1 cellular context compared by ENCODE assay signal in genomic region chr3:71583569-71584215, GRCh38.
A peak's percentile ranks its signal among the peaks of the same experiment; 100 is the strongest.
TF ChIP-seq lines count a peak whose summit lies in the region.

TSS of gene FOXP1 (minus strand) at chr3:71583728. CDS start at chr3:71198381, 385,347 bp downstream.

TF ChIP-seq in HepG2, 621 proteins besides CTCF, POLR2A, EP300 and RAD21 (continued from another document and continues in another):
- TF ChIP-seq ZNF503 (CRISPR knock-in tag; IDR thresholded peaks at IDR 0.05) (0 out of 2 replicates have a peak, but pooled peaks have one; percentile 30), ARID2 (CRISPR knock-in tag; IDR thresholded peaks at IDR 0.05; ENCODE audit: borderline replicate concordance) (no peak), ZNF572 (CRISPR knock-in tag; IDR thresholded peaks at IDR 0.05) (no peak), ZNF639 (CRISPR knock-in tag; conservative IDR thresholded peaks at IDR 0.05) (no peak), ZNF10 (CRISPR knock-in tag; IDR thresholded peaks at IDR 0.05; ENCODE audit: borderline replicate concordance, low read depth) (no peak), RXRB (CRISPR knock-in tag; IDR thresholded peaks at IDR 0.05; ENCODE audit: borderline replicate concordance) (no peak), KLF12 (CRISPR knock-in tag; IDR thresholded peaks at IDR 0.05; ENCODE audit: borderline replicate concordance) (0 out of 2 replicates have a peak, but pooled peaks have one; percentile 24), MAFK (conservative IDR thresholded peaks at IDR 0.05 in 1 of 2, IDR thresholded peaks at IDR 0.05 in 1 of 2; ENCODE audit: low read length in 2 of 2) (no peak), TAF15 (IDR thresholded peaks at IDR 0.05; ENCODE audit: low read depth, low read length, poor library complexity, severe bottlenecking) (peak; percentile 47), BCL6 (CRISPR knock-in tag; IDR thresholded peaks at IDR 0.05) (no peak), SIN3A (IDR thresholded peaks at IDR 0.05; ENCODE audit: borderline replicate concordance, low read depth, low read length) (no peak), CENPBD1 (CRISPR knock-in tag; IDR thresholded peaks at IDR 0.05; ENCODE audit: borderline replicate concordance, low read depth) (no peak), MXD4 (CRISPR knock-in tag; IDR thresholded peaks at IDR 0.05) (no peak), ZNF20 (CRISPR knock-in tag; IDR thresholded peaks at IDR 0.05) (no peak), PCBP1 (IDR thresholded peaks at IDR 0.05; ENCODE audit: borderline replicate concordance, low read depth, low read length) (no peak), ZNF7 (CRISPR knock-in tag; IDR thresholded peaks at IDR 0.05) (no peak), GMEB1 (CRISPR knock-in tag; IDR thresholded peaks at IDR 0.05; ENCODE audit: borderline replicate concordance) (no peak), CEBPG (CRISPR knock-in tag; IDR thresholded peaks at IDR 0.05) (no peak), REXO4 (CRISPR knock-in tag; IDR thresholded peaks at IDR 0.05; ENCODE audit: borderline replicate concordance) (0 out of 2 replicates have a peak, but pooled peaks have one; percentile 2), HNRNPK (IDR thresholded peaks at IDR 0.05; ENCODE audit: low read depth, low read length, poor library complexity, severe bottlenecking) (peak; percentile 56), FOXO4 (CRISPR knock-in tag; conservative IDR thresholded peaks at IDR 0.05) (no peak), RORA (CRISPR knock-in tag; IDR thresholded peaks at IDR 0.05) (no peak), ELF3 (CRISPR knock-in tag; IDR thresholded peaks at IDR 0.05) (no peak), DR1 (CRISPR knock-in tag; IDR thresholded peaks at IDR 0.05) (no peak), ZNF841 (CRISPR knock-in tag; IDR thresholded peaks at IDR 0.05; ENCODE audit: borderline replicate concordance) (no peak), HOXA9 (CRISPR knock-in tag; IDR thresholded peaks at IDR 0.05; ENCODE audit: borderline replicate concordance) (no peak), EEA1 (CRISPR knock-in tag; IDR thresholded peaks at IDR 0.05; ENCODE audit: borderline replicate concordance) (no peak), ZMAT5 (CRISPR knock-in tag; IDR thresholded peaks at IDR 0.05; ENCODE audit: borderline replicate concordance, low read depth) (no peak), YY1 (IDR thresholded peaks at IDR 0.05; ENCODE audit: insufficient read depth, insufficient replicate concordance, low read depth, low read length) (peak; percentile 41), U2AF1 (optimal IDR thresholded peaks at IDR 0.05; ENCODE audit: low read depth, low read length) (no peak), MYNN (CRISPR knock-in tag; IDR thresholded peaks at IDR 0.05; ENCODE audit: low read depth) (no peak), ZNF3 (CRISPR knock-in tag; IDR thresholded peaks at IDR 0.05) (no peak), ZBTB33 (CRISPR knock-in tag; IDR thresholded peaks at IDR 0.05) (no peak), ESRRA (CRISPR knock-in tag; IDR thresholded peaks at IDR 0.05; ENCODE audit: low read depth) (no peak), ETV5 (CRISPR knock-in tag; IDR thresholded peaks at IDR 0.05; ENCODE audit: borderline replicate concordance) (peak; percentile 29; the same call in 1 of the 2 replicates), ZBTB25 (CRISPR knock-in tag; IDR thresholded peaks at IDR 0.05) (no peak), ZNF142 (CRISPR knock-in tag; IDR thresholded peaks at IDR 0.05) (peak; percentile 77; the same call in 1 of the 2 replicates), FLYWCH1 (CRISPR knock-in tag; IDR thresholded peaks at IDR 0.05) (no peak), AHR (CRISPR knock-in tag; IDR thresholded peaks at IDR 0.05) (no peak), ZMYM3 (CRISPR knock-in tag; IDR thresholded peaks at IDR 0.05) (no peak), ELK4 (CRISPR knock-in tag; IDR thresholded peaks at IDR 0.05; ENCODE audit: borderline replicate concordance) (no peak), ISX (CRISPR knock-in tag; conservative IDR thresholded peaks at IDR 0.05) (no peak), MAX (IDR thresholded peaks at IDR 0.05) (peak; percentile 78), E2F1 (CRISPR knock-in tag; IDR thresholded peaks at IDR 0.05) (peak; percentile 57; the same call in 1 of the 2 replicates)
